Comparison of ENCODE assay signal across 8 cellular contexts in genomic region chr11:74990165-74990564, GRCh38. TPM values are rescaled to one million over a fixed set of nuclear protein-coding genes. Genes with fewer than 3 reads are reported as not detected.
DNase-seq lines count a peak whose midpoint lies in the region; ATAC-seq, FAIRE-seq and TF ChIP-seq lines count a peak whose summit lies in the region.
"Not testable (repeated sequence)": the region's sequence is repeated elsewhere in the genome, so short reads cannot be mapped to it uniquely, and the experiment has no call there.

No MANE protein-coding gene starts in this region.

- not testable (repeated sequence) for TF ChIP-seq CTCF in A549 (IDR thresholded peaks at IDR 0.05); GM06990 (IDR thresholded peaks at IDR 0.05; ENCODE audit: insufficient read depth, low read length, poor library complexity, severe bottlenecking); MM.1S (IDR thresholded peaks at IDR 0.05; ENCODE audit: low read length); PC-9 (conservative IDR thresholded peaks at IDR 0.05); progenitor cell of endocrine pancreas (IDR thresholded peaks at IDR 0.05; ENCODE audit: unreplicated experiment)

- peaks cover 30% of the 10 kb centered on the region for H3K4me1 Mint-ChIP-seq in activated CD4-positive, alpha-beta T cell treated with anti-CD3 and anti-CD28 coated beads, Interleukin-2, amount 10 ng/mL, durations not matched to agents 24 days and 14 days
- H3K4me1 Mint-ChIP-seq in immature natural killer cell (peaks cover 33% of the 10 kb centered on the region in 2 donors), progenitor cell of endocrine pancreas (ENCODE audit: low read depth) (peaks cover 19% of the 10 kb centered on the region)

- H3K4me2 ChIP-seq in A549 (peak overlapping the region; percentile 94; the same call in 2 of the 3 replicates), MM.1S (ENCODE audit: low read depth, low read length) (peak overlapping the region; percentile 96), PC-9 (peak overlapping the region; percentile 84)

- not testable (repeated sequence) for H3K9me3 Mint-ChIP-seq in activated CD4-positive, alpha-beta T cell treated with anti-CD3 and anti-CD28 coated beads, Interleukin-2, amount 10 ng/mL, durations not matched to agents 24 days and 14 days; activated naive CD4-positive, alpha-beta T cell treated with anti-CD3 and anti-CD28 coated beads, Interleukin-2, amount 50 U/mL, for 72 hours; immature natural killer cell; progenitor cell of endocrine pancreas (ENCODE audit: low read depth)

- H3K36me3 Mint-ChIP-seq in activated CD4-positive, alpha-beta T cell treated with anti-CD3 and anti-CD28 coated beads, Interleukin-2, amount 10 ng/mL, durations not matched to agents 24 days and 14 days (ENCODE audit: low read depth); activated naive CD4-positive, alpha-beta T cell treated with anti-CD3 and anti-CD28 coated beads, Interleukin-2, amount 50 U/mL, for 72 hours; progenitor cell of endocrine pancreas (ENCODE audit: insufficient read depth): not testable (repeated sequence)
- peaks cover 0 to 12% (median 0%) of the 10 kb centered on the region in 3 donors for H3K36me3 Mint-ChIP-seq in immature natural killer cell

- TF ChIP-seq RAD21 in A549 (conservative IDR thresholded peaks at IDR 0.05 in 1 of 2, IDR thresholded peaks at IDR 0.05 in 1 of 2), result not testable (repeated sequence)

- intact Hi-C loops in PC-9 (cut with micrococcal nuclease; ENCODE audit: unreplicated experiment); activated CD4-positive, alpha-beta T cell treated with anti-CD3 and anti-CD28 coated beads, Interleukin-2, amount 10 ng/mL, durations not matched to agents 24 days and 14 days (cut with micrococcal nuclease): not testable (repeated sequence)

- H3K4me3 ChIP-seq in A549, result not testable (repeated sequence)
- peak overlapping the region; percentile 75 for H3K4me3 ChIP-seq in GM06990 (replicated peaks; ENCODE audit: low read depth, low read length)
- H3K4me3 ChIP-seq in MM.1S (ENCODE audit: low read length), result peak overlapping the region; percentile 86
- peak overlapping the region; percentile 77 for H3K4me3 ChIP-seq in PC-9

- CTCF ChIA-PET in A549 (lab: Yijun Ruan, JAX) (interaction anchor here (1.2 to 2.6 kb wide), 3 partner anchors 60 to 259 kb away, joined by 3 to 14 read pairs (median 4); no protein-coding TSS in a partner anchor), PC-9 (lab: Charles Lee) (interaction anchor here (0.6 to 1.0 kb wide), 2 partner anchors 60 to 61 kb away, joined by 3 to 4 read pairs; no protein-coding TSS in a partner anchor)

- H3F3A ChIP-seq in MM.1S (ENCODE audit: insufficient read depth, low read length), result peaks cover 39% of the 10 kb centered on the region
- peaks cover 18% of the 10 kb centered on the region; the same call in 1 of the 2 replicates for H3F3A ChIP-seq in PC-9 (ENCODE audit: insufficient read depth, low read depth)

- not testable (repeated sequence) for BruUV-seq in PC-9 (replicated peaks; lab: Mats Ljungman, UMichigan)

- not testable (repeated sequence) for H3K9me2 ChIP-seq in MM.1S (replicated peaks; ENCODE audit: insufficient read depth, low read length); PC-9 (ENCODE audit: insufficient read depth)

- not testable (repeated sequence) for FAIRE-seq in A549 (lab: Jason Lieb, UNC)

- H3K27ac Mint-ChIP-seq in activated CD4-positive, alpha-beta T cell treated with anti-CD3 and anti-CD28 coated beads, Interleukin-2, amount 10 ng/mL, durations not matched to agents 24 days and 14 days; progenitor cell of endocrine pancreas: not testable (repeated sequence)
- H3K27ac Mint-ChIP-seq in activated naive CD4-positive, alpha-beta T cell treated with anti-CD3 and anti-CD28 coated beads, Interleukin-2, amount 50 U/mL, for 72 hours, result peak overlapping the region; percentile 20 to 32
- peak overlapping the region in 3 of 6 donors; percentile 16 to 74 (median 23) for H3K27ac Mint-ChIP-seq in immature natural killer cell

- H3K4me3 Mint-ChIP-seq in activated CD4-positive, alpha-beta T cell treated with anti-CD3 and anti-CD28 coated beads, Interleukin-2, amount 10 ng/mL, durations not matched to agents 24 days and 14 days, result peak overlapping the region; percentile 97
- H3K4me3 Mint-ChIP-seq in immature natural killer cell (peak overlapping the region in 4 of 5 donors; percentile 61 to 96 (median 92)), progenitor cell of endocrine pancreas (ENCODE audit: low read depth) (peak overlapping the region; percentile 43)

- H4K20me1 ChIP-seq in MM.1S (ENCODE audit: insufficient read depth, low read length); PC-9 (ENCODE audit: insufficient read depth): not testable (repeated sequence)

- TF ChIP-seq POLR2A in A549 (IDR thresholded peaks at IDR 0.05; ENCODE audit: low read length), result not testable (repeated sequence)

- peaks cover 41% of the 10 kb centered on the region for H3K79me2 ChIP-seq in MM.1S (ENCODE audit: low read length)
- peaks cover 18% of the 10 kb centered on the region; the same call in 1 of the 2 replicates for H3K79me2 ChIP-seq in PC-9 (ENCODE audit: low read depth)

- 94% methylated on average over 4 of the region's 4 CpGs for WGBS in A549 (ENCODE audit: missing lambda C conversion rate)

- not testable (repeated sequence) for DNase-seq in A549 (ENCODE audit: low read depth in 1 of 2, low spot score in 1 of 2); GM06990 (ENCODE audit: extremely low read depth, insufficient read length); MM.1S; PC-9; activated CD4-positive, alpha-beta T cell treated with anti-CD3 and anti-CD28 coated beads, Interleukin-2, amount 10 ng/mL, durations not matched to agents 24 days and 14 days; activated naive CD4-positive, alpha-beta T cell treated with anti-CD3 and anti-CD28 coated beads, Interleukin-2, amount 50 U/mL, for 72 hours (ENCODE audit: low spot score in 2 of 2); immature natural killer cell; progenitor cell of endocrine pancreas (ENCODE audit: low spot score, unreplicated experiment)

- POLR2A ChIA-PET in A549 (lab: Yijun Ruan, JAX); PC-9 (lab: Charles Lee; ENCODE audit: unreplicated experiment): not testable (repeated sequence)

- ATAC-seq in A549; activated naive CD4-positive, alpha-beta T cell treated with anti-CD3 and anti-CD28 coated beads, Interleukin-2, amount 50 U/mL, for 72 hours: not testable (repeated sequence)

- not testable (repeated sequence) for H3K9ac ChIP-seq in MM.1S (ENCODE audit: low read length)

- peaks cover 12% of the 10 kb centered on the region; the same call in 2 of the 3 replicates for H3K4me1 ChIP-seq in A549
- not testable (repeated sequence) for H3K4me1 ChIP-seq in MM.1S (ENCODE audit: low read length); PC-9 (replicated peaks; ENCODE audit: insufficient read depth)

- TF ChIP-seq EP300 in A549 (IDR thresholded peaks at IDR 0.05), result not testable (repeated sequence)

- not testable (repeated sequence) for H3K9me3 ChIP-seq in A549; MM.1S (replicated peaks; ENCODE audit: insufficient read depth, low read length); PC-9 (ENCODE audit: insufficient read depth, low read depth)

- not testable (repeated sequence) for H3K27ac ChIP-seq in A549; MM.1S (ENCODE audit: low read length); PC-9

- H2AFZ ChIP-seq in MM.1S (ENCODE audit: low read length), result not testable (repeated sequence)
- peak overlapping the region; percentile 99; the same call in 1 of the 2 replicates for H2AFZ ChIP-seq in PC-9

- H3K36me3 ChIP-seq in GM06990 (ENCODE audit: control insufficient read depth, insufficient read depth, low read length); MM.1S (replicated peaks; ENCODE audit: insufficient read depth, low read length); PC-9 (ENCODE audit: low read depth): not testable (repeated sequence)

- not testable (repeated sequence) for H3K27me3 Mint-ChIP-seq in activated CD4-positive, alpha-beta T cell treated with anti-CD3 and anti-CD28 coated beads, Interleukin-2, amount 10 ng/mL, durations not matched to agents 24 days and 14 days; immature natural killer cell (ENCODE audit: low read depth in 3 of 3); progenitor cell of endocrine pancreas

- H3K27me3 ChIP-seq in GM06990 (replicated peaks; ENCODE audit: control insufficient read depth, insufficient read depth, low read length); MM.1S (replicated peaks; ENCODE audit: insufficient read depth, low read length); PC-9 (ENCODE audit: insufficient read depth, low read depth): not testable (repeated sequence)

RNA-seq across cellular contexts. Expression of gene NEU3, which starts 1.4 kb away (rescaled TPM):
- 5.5 and 6.2 TPM in 2 replicates for polyA plus RNA-seq in A549 (2011; rRNA removed)
- polyA plus RNA-seq in A549 (2012; cell fraction: cytosol; rRNA removed), result 2.4 and 3.4 TPM in 2 replicates
- polyA plus RNA-seq in A549 (2012; cell fraction: nucleus; rRNA removed), result 8.3 and 9.8 TPM in 2 replicates
- polyA plus RNA-seq in A549 (2017; fragmentation: RNase III; extraction: RNeasy Plus Mini Kit Qiagen cat#74134 plus additional on column Dnase treatment), result 3.5 to 4.4 TPM (median 4.0 TPM) in 3 replicates
- 18.3 and 21.4 TPM in 2 replicates for polyA minus RNA-seq in A549 (2011; rRNA and poly(A)+ RNA removed)
- 9.9 and 11.8 TPM in 2 replicates for total RNA-seq in PC-9 (2021)
- total RNA-seq in activated CD4-positive, alpha-beta T cell treated with anti-CD3 and anti-CD28 coated beads, Interleukin-2, amount 10 ng/mL, durations not matched to agents 24 days and 14 days, result 15.1 and 16.3 TPM in 2 replicates
- 10 to 100 TPM; 18.3 to 23.0 TPM for total RNA-seq in activated naive CD4-positive, alpha-beta T cell treated with anti-CD3 and anti-CD28 coated beads, Interleukin-2, amount 50 U/mL, for 72 hours
- polyA plus RNA-seq in immature natural killer cell, result 1 to 10 TPM; 1.5 to 4.6 (median 2.0) TPM
- 11.2 and 12.6 TPM in 2 replicates for total RNA-seq in progenitor cell of endocrine pancreas

RNA-seq across cellular contexts. Expression of gene SPCS2, which starts 41.1 kb away (rescaled TPM):
- polyA plus RNA-seq in A549 (2011; rRNA removed), result 204 and 391 TPM in 2 replicates
- 63.7 and 67.8 TPM in 2 replicates for polyA plus RNA-seq in A549 (2012; cell fraction: cytosol; rRNA removed)
- polyA plus RNA-seq in A549 (2012; cell fraction: nucleus; rRNA removed), result 18.3 and 51.6 TPM in 2 replicates
- 233 to 315 TPM (median 269 TPM) in 3 replicates for polyA plus RNA-seq in A549 (2017; fragmentation: RNase III; extraction: RNeasy Plus Mini Kit Qiagen cat#74134 plus additional on column Dnase treatment)
- polyA minus RNA-seq in A549 (2011; rRNA and poly(A)+ RNA removed), result 45.4 and 52.7 TPM in 2 replicates
- 122 and 175 TPM in 2 replicates for total RNA-seq in PC-9 (2021)
- 154 and 169 TPM in 2 replicates for total RNA-seq in activated CD4-positive, alpha-beta T cell treated with anti-CD3 and anti-CD28 coated beads, Interleukin-2, amount 10 ng/mL, durations not matched to agents 24 days and 14 days
- 100 to 1,000 TPM in 1 of 2 donors, 10 to 100 TPM in 1; 79.1 to 131 TPM for total RNA-seq in activated naive CD4-positive, alpha-beta T cell treated with anti-CD3 and anti-CD28 coated beads, Interleukin-2, amount 50 U/mL, for 72 hours
- 100 to 1,000 TPM; 236 to 327 (median 281) TPM for polyA plus RNA-seq in immature natural killer cell
- 179 and 194 TPM in 2 replicates for total RNA-seq in progenitor cell of endocrine pancreas

RNA-seq across cellular contexts. Expression of gene XRRA1, which starts 41.3 kb away (rescaled TPM):
- polyA plus RNA-seq in A549 (2011; rRNA removed), result 10.6 and 12.7 TPM in 2 replicates
- 5.5 and 5.6 TPM in 2 replicates for polyA plus RNA-seq in A549 (2012; cell fraction: cytosol; rRNA removed)
- 8.5 TPM in 2 replicates for polyA plus RNA-seq in A549 (2012; cell fraction: nucleus; rRNA removed)
- polyA plus RNA-seq in A549 (2017; fragmentation: RNase III; extraction: RNeasy Plus Mini Kit Qiagen cat#74134 plus additional on column Dnase treatment), result 5.1 to 6.6 TPM (median 6.1 TPM) in 3 replicates
- polyA minus RNA-seq in A549 (2011; rRNA and poly(A)+ RNA removed), result 36.2 and 42.8 TPM in 2 replicates
- 29.5 and 43.0 TPM in 2 replicates for total RNA-seq in PC-9 (2021)
- 11.0 and 11.4 TPM in 2 replicates for total RNA-seq in activated CD4-positive, alpha-beta T cell treated with anti-CD3 and anti-CD28 coated beads, Interleukin-2, amount 10 ng/mL, durations not matched to agents 24 days and 14 days
- 10 to 100 TPM; 13.9 to 14.5 TPM for total RNA-seq in activated naive CD4-positive, alpha-beta T cell treated with anti-CD3 and anti-CD28 coated beads, Interleukin-2, amount 50 U/mL, for 72 hours
- polyA plus RNA-seq in immature natural killer cell, result 10 to 100 TPM in 1 of 3 donors, 1 to 10 TPM in 2; 3.4 to 10.6 (median 7.2) TPM
- total RNA-seq in progenitor cell of endocrine pancreas, result 10.8 and 12.2 TPM in 2 replicates

Comparison
In these comparisons a context has a peak if more than half of its experiments do, and no peak if none do; other contexts are left out.
1. H3K4me3 Mint-ChIP-seq: peak in every context shown above with its lines; median percentile 97 in activated CD4-positive, alpha-beta T cell treated with anti-CD3 and anti-CD28 coated beads, Interleukin-2, amount 10 ng/mL, durations not matched to agents 24 days and 14 days; 92 in immature natural killer cell; 43 in progenitor cell of endocrine pancreas.